In the genomic region with DNA sequence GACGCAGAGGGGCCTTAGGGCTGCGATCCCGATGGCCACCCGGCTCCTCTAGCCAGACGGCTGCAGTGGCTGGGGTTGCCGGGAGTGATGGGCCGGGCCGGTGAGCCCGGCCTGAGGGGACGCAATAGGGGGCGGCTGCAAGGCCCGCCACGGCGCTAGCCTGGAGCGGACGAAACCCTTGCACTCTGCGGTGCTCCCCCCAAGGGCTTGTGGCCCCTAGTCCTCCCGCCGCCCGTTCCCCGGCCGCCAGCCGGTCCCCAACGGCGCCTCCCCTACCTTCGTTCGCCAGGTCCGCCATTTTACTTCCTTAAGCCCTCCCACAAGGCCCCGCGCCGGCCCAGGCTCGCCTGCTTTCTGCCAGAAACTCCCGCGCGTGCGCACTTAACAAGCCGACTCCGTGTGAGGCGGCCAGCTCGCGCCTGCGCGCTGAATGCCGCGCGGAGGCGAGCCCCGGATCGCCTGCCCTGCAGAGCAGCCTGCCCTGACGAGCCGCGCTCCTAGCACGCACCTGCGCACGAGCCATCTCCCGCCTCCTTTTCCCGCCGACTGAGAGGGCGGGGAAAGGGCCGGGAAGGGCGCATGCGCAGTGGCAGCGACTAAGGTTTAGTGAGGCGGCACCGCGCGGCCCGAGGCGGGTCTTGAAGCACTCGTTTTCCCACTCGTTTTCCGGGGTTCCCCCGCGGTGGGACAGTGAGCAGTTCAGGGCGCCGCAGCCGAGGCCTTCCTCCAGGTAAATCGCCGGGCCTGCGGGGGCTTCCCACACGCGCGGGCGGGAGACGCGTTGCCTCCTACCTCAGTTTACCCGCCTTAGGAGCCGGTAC, we compare ENCODE assay signal across 8 cellular contexts. TPM values are rescaled to one million over a fixed set of nuclear protein-coding genes. Genes with fewer than 3 reads are reported as not detected.
DNase-seq lines count a peak whose midpoint lies in the region; ATAC-seq and TF ChIP-seq lines count a peak whose summit lies in the region.

A gene with protein sequence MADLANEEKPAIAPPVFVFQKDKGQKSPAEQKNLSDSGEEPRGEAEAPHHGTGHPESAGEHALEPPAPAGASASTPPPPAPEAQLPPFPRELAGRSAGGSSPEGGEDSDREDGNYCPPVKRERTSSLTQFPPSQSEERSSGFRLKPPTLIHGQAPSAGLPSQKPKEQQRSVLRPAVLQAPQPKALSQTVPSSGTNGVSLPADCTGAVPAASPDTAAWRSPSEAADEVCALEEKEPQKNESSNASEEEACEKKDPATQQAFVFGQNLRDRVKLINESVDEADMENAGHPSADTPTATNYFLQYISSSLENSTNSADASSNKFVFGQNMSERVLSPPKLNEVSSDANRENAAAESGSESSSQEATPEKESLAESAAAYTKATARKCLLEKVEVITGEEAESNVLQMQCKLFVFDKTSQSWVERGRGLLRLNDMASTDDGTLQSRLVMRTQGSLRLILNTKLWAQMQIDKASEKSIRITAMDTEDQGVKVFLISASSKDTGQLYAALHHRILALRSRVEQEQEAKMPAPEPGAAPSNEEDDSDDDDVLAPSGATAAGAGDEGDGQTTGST (minus strand): TSS at position 356 of the 821 bp plus-strand sequence. CDS start 58 bp downstream, at position 298.

- ATAC-seq in HG02870 (IDR thresholded peaks at IDR 0.05; ENCODE audit: unreplicated experiment) (peak; percentile 83), left cardiac atrium (peak; percentile 98 to 99)

- peak within 1 kb of the TSS; percentile 96 for H3K27ac Mint-ChIP-seq in progenitor cell of endocrine pancreas

- intact Hi-C loops in T-helper 1 cell treated with Interleukin-12 subunit alpha and Interleukin-12 subunit beta and Interleukin-4 antibody, amounts not matched to agents 30 ng/mL and 1 ng/mL, for 36 hours (cut with micrococcal nuclease) = loop anchor here (1.0 to 10.0 kb wide), 18 partner anchors 9 to 1557 kb away; a partner anchor contains a TSS
- intact Hi-C loops in left cardiac atrium (cut with DNase I) = loop anchor here in 1 of 2 donors (10.0 kb wide), 1 partner anchor 173 kb away; a partner anchor contains a TSS

- DNase-seq in GM13976 (ENCODE audit: low spot score) = peak; percentile 100
- peak; percentile 89 for DNase-seq in NCI-H146 treated with DMSO at 0.1 percent for 48 hours (lab: John Stamatoyannopoulos, UW; ENCODE audit: unreplicated experiment)
- peak; percentile 99 for DNase-seq in amniotic stem cell (lab: John Stamatoyannopoulos, UW)
- DNase-seq in left cardiac atrium = peak; percentile 100
- peak; percentile 99 for DNase-seq in progenitor cell of endocrine pancreas (ENCODE audit: low spot score, unreplicated experiment)
- DNase-seq in ureter (ENCODE audit: low spot score) = peak; percentile 98

- H3K4me3 Mint-ChIP-seq in progenitor cell of endocrine pancreas (ENCODE audit: low read depth) = peak within 1 kb of the TSS; percentile 93

- no peaks in the 10 kb centered on the region for H3K27me3 Mint-ChIP-seq in progenitor cell of endocrine pancreas

- H3K4me1 Mint-ChIP-seq in progenitor cell of endocrine pancreas (ENCODE audit: low read depth) = peaks cover 31% of the 10 kb centered on the region

- H3K36me3 Mint-ChIP-seq in progenitor cell of endocrine pancreas (ENCODE audit: insufficient read depth) = peaks cover 2% of the 10 kb centered on the region

- TF ChIP-seq CTCF in GM13976 (IDR thresholded peaks at IDR 0.05; ENCODE audit: borderline replicate concordance, control extremely low read depth, extremely low read depth, insufficient read depth, missing control alignments) (no peak), progenitor cell of endocrine pancreas (IDR thresholded peaks at IDR 0.05; ENCODE audit: unreplicated experiment) (no peak)

- in situ Hi-C loops in GM13976 (cut with MboI; ENCODE audit: low sequenced_read_pairs, unreplicated experiment) = no loop called here

- no peaks in the 10 kb centered on the region for H3K9me3 Mint-ChIP-seq in progenitor cell of endocrine pancreas (ENCODE audit: low read depth)

RNA-seq across cellular contexts. Expression of the gene that starts here (rescaled TPM):
- total RNA-seq in T-helper 1 cell treated with Interleukin-12 subunit alpha and Interleukin-12 subunit beta and Interleukin-4 antibody, amounts not matched to agents 30 ng/mL and 1 ng/mL, for 36 hours = 98.6 and 101 TPM in 2 replicates
- total RNA-seq in left cardiac atrium (10 to 100 TPM; 44.7 to 52.7 TPM), progenitor cell of endocrine pancreas (99.9 and 106 TPM in 2 replicates), ureter (94.3 TPM)

Comparison
In these comparisons a context has a peak if more than half of its experiments do, and no peak if none do; other contexts are left out.
1. Peak in every context shown above with its lines: DNase-seq and ATAC-seq.